1 cellular context compared by ENCODE assay signal in genomic region chr1:84382127-84382526, GRCh38.
TF ChIP-seq lines count a peak whose summit lies in the region.

No MANE protein-coding gene starts in this region.

TF ChIP-seq in SK-N-SH treated with all-trans-retinoic acid at 6 μM for 48 hours, 23 proteins besides CTCF, POLR2A, EP300 and RAD21 (continued from another document):
- TF ChIP-seq, protein P1, sequence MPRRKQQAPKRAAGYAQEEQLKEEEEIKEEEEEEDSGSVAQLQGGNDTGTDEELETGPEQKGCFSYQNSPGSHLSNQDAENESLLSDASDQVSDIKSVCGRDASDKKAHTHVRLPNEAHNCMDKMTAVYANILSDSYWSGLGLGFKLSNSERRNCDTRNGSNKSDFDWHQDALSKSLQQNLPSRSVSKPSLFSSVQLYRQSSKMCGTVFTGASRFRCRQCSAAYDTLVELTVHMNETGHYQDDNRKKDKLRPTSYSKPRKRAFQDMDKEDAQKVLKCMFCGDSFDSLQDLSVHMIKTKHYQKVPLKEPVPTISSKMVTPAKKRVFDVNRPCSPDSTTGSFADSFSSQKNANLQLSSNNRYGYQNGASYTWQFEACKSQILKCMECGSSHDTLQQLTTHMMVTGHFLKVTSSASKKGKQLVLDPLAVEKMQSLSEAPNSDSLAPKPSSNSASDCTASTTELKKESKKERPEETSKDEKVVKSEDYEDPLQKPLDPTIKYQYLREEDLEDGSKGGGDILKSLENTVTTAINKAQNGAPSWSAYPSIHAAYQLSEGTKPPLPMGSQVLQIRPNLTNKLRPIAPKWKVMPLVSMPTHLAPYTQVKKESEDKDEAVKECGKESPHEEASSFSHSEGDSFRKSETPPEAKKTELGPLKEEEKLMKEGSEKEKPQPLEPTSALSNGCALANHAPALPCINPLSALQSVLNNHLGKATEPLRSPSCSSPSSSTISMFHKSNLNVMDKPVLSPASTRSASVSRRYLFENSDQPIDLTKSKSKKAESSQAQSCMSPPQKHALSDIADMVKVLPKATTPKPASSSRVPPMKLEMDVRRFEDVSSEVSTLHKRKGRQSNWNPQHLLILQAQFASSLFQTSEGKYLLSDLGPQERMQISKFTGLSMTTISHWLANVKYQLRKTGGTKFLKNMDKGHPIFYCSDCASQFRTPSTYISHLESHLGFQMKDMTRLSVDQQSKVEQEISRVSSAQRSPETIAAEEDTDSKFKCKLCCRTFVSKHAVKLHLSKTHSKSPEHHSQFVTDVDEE (CRISPR knock-in tag; IDR thresholded peaks at IDR 0.05), result no peak
- TF ChIP-seq ISL1 (CRISPR knock-in tag; IDR thresholded peaks at IDR 0.05) (peak; percentile 81), CREB5 (CRISPR knock-in tag; IDR thresholded peaks at IDR 0.05; ENCODE audit: low read depth) (no peak), ESRRG (CRISPR knock-in tag; IDR thresholded peaks at IDR 0.05) (peak; percentile 71; the same call in 1 of the 2 replicates), BACH2 (CRISPR knock-in tag; IDR thresholded peaks at IDR 0.05; ENCODE audit: borderline replicate concordance) (no peak), ZNF565 (CRISPR knock-in tag; conservative IDR thresholded peaks at IDR 0.05; ENCODE audit: low read depth) (no peak), SNAI2 (CRISPR knock-in tag; IDR thresholded peaks at IDR 0.05) (peak; percentile 97), ZC3H10 (CRISPR knock-in tag; IDR thresholded peaks at IDR 0.05) (peak; percentile 89), ZFP3 (CRISPR knock-in tag; IDR thresholded peaks at IDR 0.05) (peak; percentile 78), CSDC2 (CRISPR knock-in tag; IDR thresholded peaks at IDR 0.05) (peak; percentile 97), POU6F1 (CRISPR knock-in tag; IDR thresholded peaks at IDR 0.05; ENCODE audit: borderline replicate concordance, low read depth) (peak; percentile 80; the same call in 1 of the 2 replicates), TOX (CRISPR knock-in tag; IDR thresholded peaks at IDR 0.05; ENCODE audit: borderline replicate concordance) (no peak), OSR1 (CRISPR knock-in tag; IDR thresholded peaks at IDR 0.05) (peak; percentile 89; the same call in 1 of the 2 replicates), GLIS3 (CRISPR knock-in tag; IDR thresholded peaks at IDR 0.05) (0 out of 2 replicates have a peak, but pooled peaks have one; percentile 61), ZNF70 (CRISPR knock-in tag; IDR thresholded peaks at IDR 0.05) (no peak), PPARA (CRISPR knock-in tag; IDR thresholded peaks at IDR 0.05; ENCODE audit: borderline replicate concordance) (no peak), RARB (CRISPR knock-in tag; IDR thresholded peaks at IDR 0.05) (no peak), TCF4 (CRISPR knock-in tag; IDR thresholded peaks at IDR 0.05; ENCODE audit: borderline replicate concordance) (no peak), CSRNP3 (CRISPR knock-in tag; IDR thresholded peaks at IDR 0.05) (no peak), ZFP30 (CRISPR knock-in tag; IDR thresholded peaks at IDR 0.05) (no peak), ZNF8 (CRISPR knock-in tag; IDR thresholded peaks at IDR 0.05) (no peak)
- TF ChIP-seq, protein P2, sequence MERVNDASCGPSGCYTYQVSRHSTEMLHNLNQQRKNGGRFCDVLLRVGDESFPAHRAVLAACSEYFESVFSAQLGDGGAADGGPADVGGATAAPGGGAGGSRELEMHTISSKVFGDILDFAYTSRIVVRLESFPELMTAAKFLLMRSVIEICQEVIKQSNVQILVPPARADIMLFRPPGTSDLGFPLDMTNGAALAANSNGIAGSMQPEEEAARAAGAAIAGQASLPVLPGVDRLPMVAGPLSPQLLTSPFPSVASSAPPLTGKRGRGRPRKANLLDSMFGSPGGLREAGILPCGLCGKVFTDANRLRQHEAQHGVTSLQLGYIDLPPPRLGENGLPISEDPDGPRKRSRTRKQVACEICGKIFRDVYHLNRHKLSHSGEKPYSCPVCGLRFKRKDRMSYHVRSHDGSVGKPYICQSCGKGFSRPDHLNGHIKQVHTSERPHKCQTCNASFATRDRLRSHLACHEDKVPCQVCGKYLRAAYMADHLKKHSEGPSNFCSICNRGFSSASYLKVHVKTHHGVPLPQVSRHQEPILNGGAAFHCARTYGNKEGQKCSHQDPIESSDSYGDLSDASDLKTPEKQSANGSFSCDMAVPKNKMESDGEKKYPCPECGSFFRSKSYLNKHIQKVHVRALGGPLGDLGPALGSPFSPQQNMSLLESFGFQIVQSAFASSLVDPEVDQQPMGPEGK (CRISPR knock-in tag; IDR thresholded peaks at IDR 0.05; ENCODE audit: borderline replicate concordance), result no peak
TF ChIP-seq in SK-N-SH treated with all-trans-retinoic acid at 6 μM for 48 hours: peak in this region for 9.
